ENCODE assay signal across 21 cellular contexts in genomic region chr9:15354713-15355112, GRCh38. TPM values are rescaled to one million over a fixed set of nuclear protein-coding genes. Genes with fewer than 3 reads are reported as not detected.
A peak's percentile ranks its signal among the peaks of the same experiment; 100 is the strongest.
DNase-seq lines count a peak whose midpoint lies in the region; ATAC-seq, FAIRE-seq and TF ChIP-seq lines count a peak whose summit lies in the region.
"Had no signal": no experiment of that assay in that cellular context is flagged by ENCODE, and none has a peak within 500 bp of the region (broad histone marks: within the 10 kb centered on the region; RNA-seq: fewer than 3 reads in every experiment).

No MANE protein-coding gene starts in this region.

- no peaks in the 10 kb centered on the region for H3K9me3 Mint-ChIP-seq in activated CD4-positive, alpha-beta T cell treated with anti-CD3 and anti-CD28 coated beads for 36 hours (ENCODE audit: low read depth)
- H3K9me3 Mint-ChIP-seq in WTC11 = peaks cover 27% of the 10 kb centered on the region
- H3K9me3 Mint-ChIP-seq: activated T-helper 2 cell treated with anti-CD3 and anti-CD28 coated beads, Interferon-gamma antibody, Interleukin-2, Interleukin-4, amounts not matched to agents 10 μg/mL and 5 μg/mL and 100 μg/mL, durations not matched to agents 14 hours and 24 hours and 36 hours had no signal

- no peak for ATAC-seq in activated CD4-positive, alpha-beta T cell treated with anti-CD3 and anti-CD28 coated beads for 36 hours
- peak; percentile 9 for ATAC-seq in WTC11
- ATAC-seq: A549, K562, left lobe of liver, right cardiac atrium had no signal

- no peak overlapping the region for H3K9ac ChIP-seq in HUES64 (ENCODE audit: low read depth, low read length)

- H3K4me1 ChIP-seq in HUES64 (ENCODE audit: insufficient read depth, low read length) (peaks cover 28% of the 10 kb centered on the region), mesodermal cell (ENCODE audit: control insufficient read depth, insufficient read depth, low read length, poor library complexity, severe bottlenecking) (no peaks in the 10 kb centered on the region)
- H3K4me1 ChIP-seq: ascending aorta, SJCRH30 had no signal

- H3K4me1 Mint-ChIP-seq in activated CD4-positive, alpha-beta T cell treated with anti-CD3 and anti-CD28 coated beads for 36 hours = peaks cover 18% of the 10 kb centered on the region
- H3K4me1 Mint-ChIP-seq in WTC11 = peaks cover 37% of the 10 kb centered on the region

- no peak for TF ChIP-seq CTCF in WTC11 (IDR thresholded peaks at IDR 0.05)

- H3K27ac ChIP-seq in HUES64 (ENCODE audit: low read depth, low read length) (peak overlapping the region; percentile 66; the same call in 1 of the 2 replicates), mesodermal cell (ENCODE audit: low read depth, low read length, severe bottlenecking) (peak overlapping the region; percentile 30)
- H3K27ac ChIP-seq: A549, ascending aorta, SJCRH30 had no signal

- no peak overlapping the region for H3K4me3 Mint-ChIP-seq in activated CD4-positive, alpha-beta T cell treated with anti-CD3 and anti-CD28 coated beads for 36 hours
- H3K4me3 Mint-ChIP-seq in WTC11 = no peak overlapping the region; the same call in 1 of the 2 replicates

- CTCF ChIA-PET in activated CD4-positive, alpha-beta T cell treated with anti-CD3 and anti-CD28 coated beads for 36 hours (lab: Charles Lee) = interaction anchor here (0.9 to 1.6 kb wide), 2 partner anchors 19 to 68 kb away, joined by 3 to 5 read pairs; partner anchors contain the start of gene SNAPC3
- CTCF ChIA-PET in WTC11 (lab: Charles Lee) = interaction anchor here (1.0 to 1.4 kb wide), 5 partner anchors 48 to 268 kb away, joined by 3 to 8 read pairs (median 4); partner anchors contain the start of gene TTC39B

- WGBS in HUES64 = 29% methylated on average over 3 of the region's 3 CpGs
- 39 to 59% methylated on average over 3 of the region's 3 CpGs for WGBS in mesodermal cell (ENCODE audit: insufficient coverage in 2 of 2), 2 experiments

- no peak for FAIRE-seq in frontal cortex (lab: Jason Lieb, UNC)
- FAIRE-seq: A549, colon, endothelial cell of umbilical vein, K562, TTC549 had no signal

- H3K36me3 Mint-ChIP-seq in activated CD4-positive, alpha-beta T cell treated with anti-CD3 and anti-CD28 coated beads for 36 hours (ENCODE audit: low read depth) = no peaks in the 10 kb centered on the region
- H3K36me3 Mint-ChIP-seq in WTC11 = peaks cover 8% of the 10 kb centered on the region

- no peaks in the 10 kb centered on the region for H3K9me3 ChIP-seq in HUES64 (ENCODE audit: insufficient read depth, low read depth, low read length)
- peaks cover 3% of the 10 kb centered on the region for H3K9me3 ChIP-seq in mesodermal cell (ENCODE audit: control insufficient read depth, low read length)
- H3K9me3 ChIP-seq: A549, ascending aorta, SJCRH30 had no signal

- H3K4me3 ChIP-seq in HUES64 (ENCODE audit: low read length) = no peak overlapping the region
- no peak overlapping the region for H3K4me3 ChIP-seq in mesodermal cell (ENCODE audit: extremely low read depth, insufficient read depth, low read length, poor library complexity, severe bottlenecking)
- H3K4me3 ChIP-seq: A549, ascending aorta, K562, SJCRH30 had no signal

- H3K36me3 ChIP-seq in HUES64 (ENCODE audit: insufficient read depth, low read length) (no peaks in the 10 kb centered on the region), mesodermal cell (ENCODE audit: control insufficient read depth, insufficient read depth, low read length) (no peaks in the 10 kb centered on the region)
- H3K36me3 ChIP-seq: ascending aorta, SJCRH30 had no signal

- intact Hi-C loops in activated CD4-positive, alpha-beta T cell treated with anti-CD3 and anti-CD28 coated beads for 36 hours (cut with DNase I, micrococcal nuclease) = loop anchor here (1.0 to 5.0 kb wide), 3 partner anchors 77 to 253 kb away; no protein-coding TSS in a partner anchor

- no peaks in the 10 kb centered on the region for H3K27me3 ChIP-seq in HUES64 (ENCODE audit: insufficient read depth, low read length)
- H3K27me3 ChIP-seq: ascending aorta, SJCRH30 had no signal

- H3K27ac Mint-ChIP-seq in activated CD4-positive, alpha-beta T cell treated with anti-CD3 and anti-CD28 coated beads for 36 hours = peak overlapping the region; percentile 40
- H3K27ac Mint-ChIP-seq in WTC11 = peak overlapping the region; percentile 91
- H3K27ac Mint-ChIP-seq: activated T-helper 2 cell treated with anti-CD3 and anti-CD28 coated beads, Interferon-gamma antibody, Interleukin-2, Interleukin-4, amounts not matched to agents 10 μg/mL and 5 μg/mL and 100 μg/mL, durations not matched to agents 14 hours and 24 hours and 36 hours had no signal

- POLR2A ChIA-PET in activated CD4-positive, alpha-beta T cell treated with anti-CD3 and anti-CD28 coated beads for 36 hours (lab: Charles Lee) = interaction anchor here (0.6 kb wide), 1 partner anchor 12 kb away, joined by 7 read pairs; no protein-coding TSS in a partner anchor
- POLR2A ChIA-PET in WTC11 (lab: Charles Lee) = interaction anchor here (1.0 kb wide), 1 partner anchor 47 kb away, joined by 3 read pairs; the partner anchor contains the start of gene TTC39B

- no peaks in the 10 kb centered on the region for H3K27me3 Mint-ChIP-seq in activated CD4-positive, alpha-beta T cell treated with anti-CD3 and anti-CD28 coated beads for 36 hours
- no peaks in the 10 kb centered on the region; the same call in 1 of the 2 replicates for H3K27me3 Mint-ChIP-seq in WTC11 (ENCODE audit: low read depth)

- no peak for DNase-seq in activated CD4-positive, alpha-beta T cell treated with anti-CD3 and anti-CD28 coated beads for 36 hours
- no peak for DNase-seq in activated CD4-positive, alpha-beta T cell treated with anti-CD3 and anti-CD28 coated beads, Interleukin-2, amount 50 U/mL, for 4 hours
- DNase-seq in WTC11 (ENCODE audit: low spot score) (no peak), NCI-H2171 treated with DMSO at 0.1 percent for 48 hours (lab: John Stamatoyannopoulos, UW) (no peak), frontal cortex (ENCODE audit: low spot score in 2 of 2) (no peak), AG08395 (ENCODE audit: low spot score) (no peak)
- DNase-seq: foreskin fibroblast; NCI-H2029 treated with DMSO at 0.1 percent for 48 hours; right cardiac atrium; SJCRH30; stimulated activated CD4-positive, alpha-beta T cell treated with anti-CD3 and anti-CD28 coated beads, Interleukin-1b, Interleukin-23, amount 100 ng/mL, for 48 hours had no signal

TF ChIP-seq in WTC11, 78 proteins besides CTCF, POLR2A, EP300 and RAD21 (continues in another document):
- TF ChIP-seq E2F5 (CRISPR knock-in tag; IDR thresholded peaks at IDR 0.05) (no peak), SMAD3 (CRISPR knock-in tag; IDR thresholded peaks at IDR 0.05; ENCODE audit: borderline replicate concordance) (no peak), TEAD1 (CRISPR knock-in tag; IDR thresholded peaks at IDR 0.05) (no peak), ZNF263 (CRISPR knock-in tag; IDR thresholded peaks at IDR 0.05; ENCODE audit: low read depth) (no peak), ZNF121 (CRISPR knock-in tag; IDR thresholded peaks at IDR 0.05) (no peak), ATF6 (CRISPR knock-in tag; IDR thresholded peaks at IDR 0.05) (no peak), FOXP4 (CRISPR knock-in tag; IDR thresholded peaks at IDR 0.05) (no peak), PRRX2 (CRISPR knock-in tag; IDR thresholded peaks at IDR 0.05) (no peak)

RNA-seq across cellular contexts. Expression of gene TTC39B, which starts 47.7 kb away (rescaled TPM):
- 10 to 100 TPM; 26.4 to 34.4 TPM for total RNA-seq in activated CD4-positive, alpha-beta T cell treated with anti-CD3 and anti-CD28 coated beads for 36 hours
- polyA plus RNA-seq in HUES64 (2013, experiment 1 of 2) = 5.5 TPM
- polyA plus RNA-seq in HUES64 (2013, experiment 2 of 2) = 5.8 TPM
- 12.3 to 13.9 TPM (median 12.5 TPM) in 3 replicates for total RNA-seq in WTC11 (2021)
- polyA plus RNA-seq in mesodermal cell (2013, experiment 1 of 2) = 6.7 TPM
- polyA plus RNA-seq in mesodermal cell (2013, experiment 2 of 2) = 5.7 TPM
- 4.9 TPM for total RNA-seq in frontal cortex
